9 cellular contexts compared by ENCODE assay signal in the genomic region with DNA sequence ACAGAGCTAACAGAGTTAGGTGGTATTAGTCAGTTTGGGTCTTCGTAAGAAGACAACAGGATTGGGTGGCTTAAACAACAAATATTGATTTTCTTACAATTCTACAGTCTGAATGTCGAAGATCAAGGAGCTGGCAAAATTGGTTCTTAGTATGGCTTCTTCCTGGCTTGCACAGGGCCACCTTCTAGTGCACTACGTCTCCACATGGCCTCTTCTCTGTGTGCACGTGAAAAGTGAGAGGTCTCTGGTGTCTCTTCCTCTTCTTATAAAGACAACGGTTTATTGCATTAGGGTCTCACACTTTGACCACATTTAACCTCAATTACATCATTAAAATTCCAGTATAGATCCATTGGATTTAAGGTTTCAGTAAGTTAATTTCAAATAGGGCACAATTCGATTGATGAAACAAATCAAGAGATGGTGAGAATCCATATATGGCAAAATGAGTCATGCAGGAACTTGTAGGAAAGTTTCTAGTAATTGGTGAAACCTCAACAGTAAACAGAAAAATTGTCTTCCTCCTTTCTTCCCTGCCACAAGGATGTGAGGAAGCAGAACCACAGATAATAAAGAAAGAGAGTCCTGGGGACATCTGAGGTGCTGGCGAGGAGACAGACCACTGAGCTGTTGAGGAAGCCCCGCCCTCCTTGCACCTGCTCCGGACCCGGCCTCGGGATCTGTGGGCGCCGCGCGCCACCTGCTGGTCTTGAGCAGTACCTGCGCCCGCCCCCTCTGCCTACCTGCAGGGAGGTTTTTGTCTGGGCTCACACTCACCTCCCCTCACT.
DNase-seq lines count a peak whose midpoint lies in the region; ATAC-seq and TF ChIP-seq lines count a peak whose summit lies in the region.
"Had no signal": no experiment of that assay in that cellular context is flagged by ENCODE, and none has a peak within 500 bp of the region (broad histone marks: within the 10 kb centered on the region; RNA-seq: fewer than 3 reads in every experiment).

No MANE protein-coding gene starts in this region.

- intact Hi-C loops in activated CD4-positive, alpha-beta memory T cell treated with anti-CD3 and anti-CD28 coated beads for 36 hours (cut with micrococcal nuclease): loop anchor here (1.0 to 10.0 kb wide), 3 partner anchors 44 to 368 kb away; no protein-coding TSS in a partner anchor
- intact Hi-C loops in gastrocnemius medialis (cut with DNase I; ENCODE audit: low total_unique reads): no loop called here

- TF ChIP-seq POLR2A in gastrocnemius medialis (IDR thresholded peaks at IDR 0.05): no peak

- H3K27me3 ChIP-seq in H7 (ENCODE audit: control insufficient read depth, insufficient read depth, low read length) (no peaks in the 10 kb centered on the region), gastrocnemius medialis (no peaks in the 10 kb centered on the region)

- POLR2A ChIA-PET in activated CD4-positive, alpha-beta memory T cell treated with anti-CD3 and anti-CD28 coated beads for 36 hours (lab: Charles Lee): interaction anchor here (1.2 kb wide), 1 partner anchor 134 kb away, joined by 3 read pairs; no protein-coding TSS in a partner anchor

- H3K9me3 ChIP-seq in gastrocnemius medialis: no peaks in the 10 kb centered on the region

- no peaks in the 10 kb centered on the region for H3K9me3 Mint-ChIP-seq in activated CD4-positive, alpha-beta memory T cell treated with anti-CD3 and anti-CD28 coated beads for 36 hours

- H3K4me1 ChIP-seq in gastrocnemius medialis: no peaks in the 10 kb centered on the region

- no peaks in the 10 kb centered on the region for H3K36me3 Mint-ChIP-seq in activated CD4-positive, alpha-beta memory T cell treated with anti-CD3 and anti-CD28 coated beads for 36 hours

- no peak overlapping the region for H3K27ac ChIP-seq in gastrocnemius medialis

- in situ Hi-C loops in gastrocnemius medialis (cut with MboI; ENCODE audit: low sequenced_read_pairs in 4 of 4): no loop called here

- H3K4me1 Mint-ChIP-seq in activated CD4-positive, alpha-beta memory T cell treated with anti-CD3 and anti-CD28 coated beads for 36 hours (ENCODE audit: low read depth): peaks cover 21% of the 10 kb centered on the region
- H3K4me1 Mint-ChIP-seq: nephron had no signal

- no peaks in the 10 kb centered on the region for H3K36me3 ChIP-seq in H7 (replicated peaks; ENCODE audit: control insufficient read depth, insufficient read depth, low read length)
- H3K36me3 ChIP-seq in gastrocnemius medialis: no peaks in the 10 kb centered on the region

- DNase-seq in DMS53 treated with DMSO at 0.1 percent for 48 hours (lab: John Stamatoyannopoulos, UW; ENCODE audit: unreplicated experiment): peak; percentile 13
- DNase-seq in H7: peak; percentile 59
- DNase-seq in NCI-H2171 (lab: John Stamatoyannopoulos, UW): peak; percentile 46
- DNase-seq in activated CD4-positive, alpha-beta memory T cell treated with anti-CD3 and anti-CD28 coated beads for 36 hours: peak; percentile 90
- DNase-seq in stimulated activated CD4-positive, alpha-beta T cell treated with anti-CD3 and anti-CD28 coated beads, Interleukin-1b, Interleukin-23, amount 100 ng/mL, for 24 hours (ENCODE audit: low read depth in 4 of 4, low spot score in 1 of 4): peak; percentile 55 to 76 (median 61)
- DNase-seq in gastrocnemius medialis: no peak

- peak overlapping the region; percentile 21 for H3K27ac Mint-ChIP-seq in activated CD4-positive, alpha-beta memory T cell treated with anti-CD3 and anti-CD28 coated beads for 36 hours
- H3K27ac Mint-ChIP-seq: nephron had no signal

- CTCF ChIA-PET in activated CD4-positive, alpha-beta memory T cell treated with anti-CD3 and anti-CD28 coated beads for 36 hours (lab: Charles Lee): interaction anchor here (0.6 to 10.9 kb wide), 22 partner anchors 10 to 144 kb away, joined by 3 to 220 read pairs (median 4); no protein-coding TSS in a partner anchor

- peak overlapping the region; percentile 56 for H3K4me3 Mint-ChIP-seq in activated CD4-positive, alpha-beta memory T cell treated with anti-CD3 and anti-CD28 coated beads for 36 hours
- H3K4me3 Mint-ChIP-seq: nephron had no signal

- ATAC-seq in esophagus mucosa (peak; percentile 66), gastrocnemius medialis (no peak), GM18858 (IDR thresholded peaks at IDR 0.05; ENCODE audit: unreplicated experiment) (no peak)

- H3K4me3 ChIP-seq in H7 (ENCODE audit: insufficient read depth, low read depth, low read length) (no peak overlapping the region), gastrocnemius medialis (no peak overlapping the region)

- TF ChIP-seq CTCF in gastrocnemius medialis (IDR thresholded peaks at IDR 0.05 in 4 of 5, conservative IDR thresholded peaks at IDR 0.05 in 1 of 5): peak in 1 of 5 experiments; percentile 10

- H3K27me3 Mint-ChIP-seq in activated CD4-positive, alpha-beta memory T cell treated with anti-CD3 and anti-CD28 coated beads for 36 hours: peaks cover 12% of the 10 kb centered on the region

Comparison
In these comparisons a context has a peak if more than half of its experiments do, and no peak if none do; other contexts are left out.
1. DNase-seq: peak in DMS53 treated with DMSO at 0.1 percent for 48 hours (single experiment), H7 (single experiment), NCI-H2171 (single experiment), activated CD4-positive, alpha-beta memory T cell treated with anti-CD3 and anti-CD28 coated beads for 36 hours (single experiment) and stimulated activated CD4-positive, alpha-beta T cell treated with anti-CD3 and anti-CD28 coated beads, Interleukin-1b, Interleukin-23, amount 100 ng/mL, for 24 hours (4 of 4); none in gastrocnemius medialis (0 of 2).